Comparison of ENCODE assay signal across 12 cellular contexts in genomic region chr7:143384741-143385631, GRCh38. TPM values are rescaled to one million over a fixed set of nuclear protein-coding genes. Genes with fewer than 3 reads are reported as not detected.
DNase-seq lines count a peak whose midpoint lies in the region; ATAC-seq, FAIRE-seq and TF ChIP-seq lines count a peak whose summit lies in the region.
"Had no signal": no experiment of that assay in that cellular context is flagged by ENCODE, and none has a peak within 500 bp of the region (broad histone marks: within the 10 kb centered on the region; RNA-seq: fewer than 3 reads in every experiment).

No MANE protein-coding gene starts in this region.

- peak overlapping the region in 41 of 59 donors; percentile 0 to 99 (median 57) for H3K27ac ChIP-seq in dorsolateral prefrontal cortex
- H3K27ac ChIP-seq in vagina, result peak overlapping the region; percentile 94

- DNase-seq in Right ventricle myocardium inferior (ENCODE audit: missing footprints) (peak; percentile 64), cardiac septum (ENCODE audit: low spot score) (no peak), dorsolateral prefrontal cortex (peak in 1 of 10 donors; percentile 13), vagina (ENCODE audit: extremely low spot score in 2 of 2) (no peak), HTR-8/SVneo (ENCODE audit: insufficient read length, low spot score) (no peak), NCI-H1417 (lab: John Stamatoyannopoulos, UW) (no peak)
- no peak for DNase-seq in activated CD4-positive, alpha-beta T cell treated with anti-CD3 and anti-CD28 coated beads, Interleukin-2, amount 50 U/mL, for 48 hours
- DNase-seq: naive B cell, NCI-H2171 treated with DMSO at 0.1 percent for 48 hours had no signal

- peaks cover 0 to 23% of the 10 kb centered on the region in 2 donors for H3K36me3 ChIP-seq in vagina

- no peaks in the 10 kb centered on the region for H3K9me3 ChIP-seq in mononuclear cell (ENCODE audit: low read depth, low read length)
- no peaks in the 10 kb centered on the region for H3K9me3 ChIP-seq in vagina

- no peak for TF ChIP-seq POLR2A in vagina (IDR thresholded peaks at IDR 0.05)

- H3K4me3 ChIP-seq in dorsolateral prefrontal cortex (peak overlapping the region in 42 of 59 donors; percentile 0 to 97 (median 39)), mononuclear cell (ENCODE audit: low read length) (peak overlapping the region; percentile 93), vagina (peak overlapping the region; percentile 93 to 99)

- TF ChIP-seq CTCF in dorsolateral prefrontal cortex (IDR thresholded peaks at IDR 0.05 in 54 of 56, conservative IDR thresholded peaks at IDR 0.05 in 2 of 56; ENCODE audit: low read depth in 1 of 56, partially characterized antibody in 56 of 56), result no peak
- no peak for TF ChIP-seq CTCF in vagina (IDR thresholded peaks at IDR 0.05)

- intact Hi-C loops in Right ventricle myocardium inferior (cut with DNase I) (no loop called here), cardiac septum (cut with DNase I) (loop anchor here (5.0 to 10.0 kb wide), 3 partner anchors 98 to 520 kb away; partner anchors contain the start of genes CASP2 and TCAF1), dorsolateral prefrontal cortex (cut with DNase I) (loop anchor here in 1 of 2 donors (5.0 kb wide), 2 partner anchors 32 to 98 kb away; partner anchors contain the start of gene CASP2), vagina (cut with DNase I) (loop anchor here (5.0 kb wide), 1 partner anchor 98 kb away; the partner anchor contains the start of gene CASP2)

- H3K27me3 ChIP-seq in dorsolateral prefrontal cortex (no peaks in the 10 kb centered on the region), mononuclear cell (ENCODE audit: insufficient read depth, low read length) (no peaks in the 10 kb centered on the region), vagina (no peaks in the 10 kb centered on the region)

- peaks cover 65% of the 10 kb centered on the region for H3K4me1 ChIP-seq in mononuclear cell (ENCODE audit: insufficient read depth, low read length)
- H3K4me1 ChIP-seq in vagina, result peaks cover 57% of the 10 kb centered on the region

- no peak for FAIRE-seq in HTR-8/SVneo (lab: Jason Lieb, UNC)

- ATAC-seq in Right ventricle myocardium inferior, result no peak
- ATAC-seq: esophagus mucosa had no signal

RNA-seq across cellular contexts. Expression of gene ZYX, which starts 3.8 kb away (rescaled TPM):
- total RNA-seq in Right ventricle myocardium inferior (75.9 TPM), cardiac septum (126 TPM), dorsolateral prefrontal cortex (100 to 1,000 TPM in 70 of 120 experiments, 10 to 100 TPM in 50; 67.5 to 174 (median 103) TPM), mononuclear cell (64.0 TPM), vagina (86.2 TPM)

RNA-seq across cellular contexts. Expression of gene FAM131B, which starts 22.5 kb away (rescaled TPM):
- total RNA-seq in Right ventricle myocardium inferior (0.73 TPM), cardiac septum (0.19 TPM), dorsolateral prefrontal cortex (100 to 1,000 TPM in 114 of 120 experiments, 10 to 100 TPM in 6; 83.0 to 177 (median 133) TPM), mononuclear cell (0.84 TPM), vagina (1.5 TPM)

RNA-seq across cellular contexts. Expression of gene EPHA1, which starts 23.7 kb away (rescaled TPM):
- total RNA-seq in Right ventricle myocardium inferior (not detected), cardiac septum (not detected), dorsolateral prefrontal cortex (1 to 10 TPM in 16 of 120 experiments, under 1 TPM in 70, not detected in 34; 0.17 to 2.5 (median 0.62) TPM), mononuclear cell (2.3 TPM), vagina (51.3 TPM)
- total RNA-seq: activated T-helper 1 cell treated with anti-CD3 and anti-CD28 coated beads, Interleukin-12 subunit alpha, Interleukin-12 subunit beta, Interleukin-2, Interleukin-4 antibody, amounts not matched to agents 30 ng/mL and 10 ng/mL and 1 ng/mL, durations not matched to agents 14 hours and 24 hours and 36 hours had no signal

RNA-seq across cellular contexts. Expression of gene TAS2R60, which starts 58.3 kb away (rescaled TPM):
- total RNA-seq in Right ventricle myocardium inferior, result not detected
- not detected for total RNA-seq in cardiac septum
- total RNA-seq in dorsolateral prefrontal cortex, result under 1 TPM in 9 of 120 experiments, not detected in 111; 0.48 to 0.93 (median 0.86) TPM
- total RNA-seq in mononuclear cell, result 1.7 TPM
- not detected for total RNA-seq in vagina
- total RNA-seq: activated T-helper 1 cell treated with anti-CD3 and anti-CD28 coated beads, Interleukin-12 subunit alpha, Interleukin-12 subunit beta, Interleukin-2, Interleukin-4 antibody, amounts not matched to agents 30 ng/mL and 10 ng/mL and 1 ng/mL, durations not matched to agents 14 hours and 24 hours and 36 hours had no signal

Comparison
In these comparisons a context has a peak if more than half of its experiments do, and no peak if none do; other contexts are left out.
1. H3K4me3 ChIP-seq: peak in every context shown above with its lines; median percentile 96 in vagina; 93 in mononuclear cell; 39 in dorsolateral prefrontal cortex.
2. RNA of gene FAM131B, which starts 22.5 kb away (total RNA-seq): 83.0 to 177 TPM in dorsolateral prefrontal cortex; 1.5 TPM in vagina (single experiment), 0.84 TPM in mononuclear cell (single experiment), 0.73 TPM in Right ventricle myocardium inferior (single experiment) and 0.19 TPM in cardiac septum (single experiment); every median in the first group is over 10 times any median in the second.
3. RNA of gene EPHA1, which starts 23.7 kb away (total RNA-seq): 51.3 TPM in vagina (single experiment); 2.3 TPM in mononuclear cell (single experiment), 0.17 to 2.5 TPM in dorsolateral prefrontal cortex, not detected in cardiac septum (single experiment) and not detected in Right ventricle myocardium inferior (single experiment); every median in the first group is over 10 times any median in the second.